In genomic region chr20:1308067-1308701, GRCh38 we compare ENCODE assay signal across 2 cellular contexts.
TF ChIP-seq lines count a peak whose summit lies in the region.

No MANE protein-coding gene starts in this region.

TF ChIP-seq in HepG2, 621 proteins besides CTCF, POLR2A, EP300 and RAD21:
- TF ChIP-seq ZNF274 (CRISPR knock-in tag; IDR thresholded peaks at IDR 0.05) (0 out of 2 replicates have a peak, but pooled peaks have one; percentile 39), ZNF567 (CRISPR knock-in tag; IDR thresholded peaks at IDR 0.05; ENCODE audit: borderline replicate concordance) (no peak)

TF ChIP-seq in WTC11, 78 proteins besides CTCF, POLR2A, EP300 and RAD21:
- TF ChIP-seq ZNF263 (CRISPR knock-in tag; IDR thresholded peaks at IDR 0.05; ENCODE audit: low read depth): no peak
- TF ChIP-seq, protein P1, sequence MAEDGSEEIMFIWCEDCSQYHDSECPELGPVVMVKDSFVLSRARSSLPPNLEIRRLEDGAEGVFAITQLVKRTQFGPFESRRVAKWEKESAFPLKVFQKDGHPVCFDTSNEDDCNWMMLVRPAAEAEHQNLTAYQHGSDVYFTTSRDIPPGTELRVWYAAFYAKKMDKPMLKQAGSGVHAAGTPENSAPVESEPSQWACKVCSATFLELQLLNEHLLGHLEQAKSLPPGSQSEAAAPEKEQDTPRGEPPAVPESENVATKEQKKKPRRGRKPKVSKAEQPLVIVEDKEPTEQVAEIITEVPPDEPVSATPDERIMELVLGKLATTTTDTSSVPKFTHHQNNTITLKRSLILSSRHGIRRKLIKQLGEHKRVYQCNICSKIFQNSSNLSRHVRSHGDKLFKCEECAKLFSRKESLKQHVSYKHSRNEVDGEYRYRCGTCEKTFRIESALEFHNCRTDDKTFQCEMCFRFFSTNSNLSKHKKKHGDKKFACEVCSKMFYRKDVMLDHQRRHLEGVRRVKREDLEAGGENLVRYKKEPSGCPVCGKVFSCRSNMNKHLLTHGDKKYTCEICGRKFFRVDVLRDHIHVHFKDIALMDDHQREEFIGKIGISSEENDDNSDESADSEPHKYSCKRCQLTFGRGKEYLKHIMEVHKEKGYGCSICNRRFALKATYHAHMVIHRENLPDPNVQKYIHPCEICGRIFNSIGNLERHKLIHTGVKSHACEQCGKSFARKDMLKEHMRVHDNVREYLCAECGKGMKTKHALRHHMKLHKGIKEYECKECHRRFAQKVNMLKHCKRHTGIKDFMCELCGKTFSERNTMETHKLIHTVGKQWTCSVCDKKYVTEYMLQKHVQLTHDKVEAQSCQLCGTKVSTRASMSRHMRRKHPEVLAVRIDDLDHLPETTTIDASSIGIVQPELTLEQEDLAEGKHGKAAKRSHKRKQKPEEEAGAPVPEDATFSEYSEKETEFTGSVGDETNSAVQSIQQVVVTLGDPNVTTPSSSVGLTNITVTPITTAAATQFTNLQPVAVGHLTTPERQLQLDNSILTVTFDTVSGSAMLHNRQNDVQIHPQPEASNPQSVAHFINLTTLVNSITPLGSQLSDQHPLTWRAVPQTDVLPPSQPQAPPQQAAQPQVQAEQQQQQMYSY (CRISPR knock-in tag; IDR thresholded peaks at IDR 0.05): no peak
- no peak for TF ChIP-seq ESRRA (CRISPR knock-in tag; IDR thresholded peaks at IDR 0.05; ENCODE audit: borderline replicate concordance)
